18 cellular contexts compared by ENCODE assay signal in the genomic region with DNA sequence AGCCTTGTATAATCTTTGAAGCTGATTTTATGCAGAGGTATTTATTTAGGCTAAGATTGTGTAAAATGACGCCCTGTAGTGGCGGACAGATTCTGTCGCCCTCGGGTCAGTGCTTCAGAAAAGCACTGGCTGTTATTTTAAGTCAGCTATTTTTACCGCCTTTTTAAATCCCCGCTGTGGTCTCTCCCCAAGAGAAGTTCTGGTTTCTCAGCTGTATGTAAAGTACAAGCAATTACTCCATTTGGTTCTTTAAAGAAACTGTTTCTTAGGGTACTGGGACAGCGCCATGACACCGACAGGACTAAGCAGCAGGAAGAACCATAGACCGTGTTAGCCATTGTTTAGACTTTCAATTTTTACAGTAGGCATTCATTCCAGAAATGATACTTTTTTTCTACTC.
DNase-seq lines count a peak whose midpoint lies in the region; ATAC-seq, FAIRE-seq and TF ChIP-seq lines count a peak whose summit lies in the region.
"Had no signal": no experiment of that assay in that cellular context is flagged by ENCODE, and none has a peak within 500 bp of the region (broad histone marks: within the 10 kb centered on the region; RNA-seq: fewer than 3 reads in every experiment).

No MANE protein-coding gene starts in this region.

- no peaks in the 10 kb centered on the region for H3K79me2 ChIP-seq in HepG2 (ENCODE audit: insufficient read depth, low read length)

- no peak overlapping the region for H2AFZ ChIP-seq in HepG2 (ENCODE audit: low read length)

- no TSS peak for BruUV-seq in HepG2 (replicated peaks; lab: Mats Ljungman, UMichigan)

- H3K36me3 ChIP-seq in heart left ventricle (peaks cover 0 to 99% (median 86%) of the 10 kb centered on the region in 9 donors), HepG2 (replicated peaks in 1 of 2; ENCODE audit: control insufficient read depth in 1 of 2, insufficient read depth in 2 of 2, low read length in 2 of 2) (peaks cover 16 to 90% of the 10 kb centered on the region in 2 experiments)

- H3K4me3 ChIP-seq in heart left ventricle (no peak overlapping the region), HepG2 (replicated peaks in 1 of 3; ENCODE audit: insufficient read depth in 1 of 3, low read depth in 2 of 3, low read length in 3 of 3) (no peak overlapping the region)
- H3K4me3 ChIP-seq: MG63, Peyer's patch had no signal

- H3K4me1 ChIP-seq in heart left ventricle (peaks cover 0 to 16% (median 3%) of the 10 kb centered on the region in 12 donors), HepG2 (ENCODE audit: insufficient read depth, low read length) (peaks cover 8% of the 10 kb centered on the region)
- H3K4me1 ChIP-seq: Peyer's patch had no signal

- POLR2A ChIA-PET in HepG2 (lab: Yijun Ruan, JAX), result no interaction called here

- ATAC-seq in Right ventricle myocardium superior (ENCODE audit: poor library complexity), result peak; percentile 46
- ATAC-seq in heart left ventricle, result peak in 3 of 4 donors; percentile 26 to 41 (median 39)
- ATAC-seq in HepG2, result no peak

- CTCF ChIA-PET in HepG2 (lab: Yijun Ruan, JAX; ENCODE audit: low intra/inter-chr PET ratio, low total read pairs), result no interaction called here

- TF ChIP-seq CTCF in heart left ventricle (IDR thresholded peaks at IDR 0.05) (no peak), HepG2 (CRISPR knock-in tag; IDR thresholded peaks at IDR 0.05) (no peak)

- intact Hi-C loops in Right ventricle myocardium superior (cut with DNase I), result no loop called here
- intact Hi-C loops in cardiac septum (cut with DNase I), result no loop called here
- intact Hi-C loops in heart left ventricle (cut with DNase I), result no loop called here
- intact Hi-C loops in HepG2 (cut with micrococcal nuclease; ENCODE audit: unreplicated experiment), result loop anchor here (10.0 kb wide), 1 partner anchor 51 kb away; no protein-coding TSS in a partner anchor

- FAIRE-seq in HepG2 (lab: Jason Lieb, UNC), result no peak
- FAIRE-seq: H1 had no signal

- TF ChIP-seq EP300 in HepG2 (IDR thresholded peaks at IDR 0.05; ENCODE audit: low read depth in 2 of 2, low read length in 2 of 2) (no peak), HepG2 (CRISPR knock-in tag; IDR thresholded peaks at IDR 0.05; ENCODE audit: borderline replicate concordance) (no peak)

- no peak overlapping the region for H3K4me2 ChIP-seq in HepG2 (ENCODE audit: low read depth, low read length)
- H3K4me2 ChIP-seq: KMS-11 had no signal

- no peak overlapping the region for H3K9ac ChIP-seq in HepG2 (ENCODE audit: insufficient read depth, low read depth, low read length)
- H3K9ac ChIP-seq: KMS-11 had no signal

- no peak for TF ChIP-seq RAD21 in HepG2 (CRISPR knock-in tag; IDR thresholded peaks at IDR 0.05)

- WGBS in heart left ventricle, 4 donors, result 51 to 63% (median 57%) methylated on average over 9 of the region's 9 CpGs
- WGBS in HepG2 (ENCODE audit: low lambda C conversion rate), result 98% methylated on average over 9 of the region's 9 CpGs

- TF ChIP-seq POLR2A in heart left ventricle (IDR thresholded peaks at IDR 0.05), result no peak
- TF ChIP-seq POLR2A in HepG2 (IDR thresholded peaks at IDR 0.05; ENCODE audit: insufficient read depth in 1 of 2, low read depth in 2 of 2, low read length in 2 of 2), result no peak

- H3K27me3 ChIP-seq in heart left ventricle (no peaks in the 10 kb centered on the region), HepG2 (ENCODE audit: control insufficient read depth in 1 of 2, insufficient read depth in 2 of 2, low read length in 2 of 2) (no peaks in the 10 kb centered on the region)
- H3K27me3 ChIP-seq: MG63, Peyer's patch had no signal

- in situ Hi-C loops in HepG2 (cut with HindIII; ENCODE audit: extremely low pct_ligation_motif_present, low pct_unique_long_range_greater_than_20kb), result no loop called here

- DNase-seq in Right ventricle myocardium superior (no peak), cardiac septum (ENCODE audit: low spot score) (no peak), MV-4-11 (lab: John Stamatoyannopoulos, UW) (peak; percentile 81), heart left ventricle (no peak), HT-29 (ENCODE audit: low spot score) (no peak), HepG2 (ENCODE audit: low spot score) (no peak), NCI-H1105 treated with DMSO at 0.1 percent for 48 hours (lab: John Stamatoyannopoulos, UW) (no peak), amniotic stem cell (lab: John Stamatoyannopoulos, UW) (no peak)
- DNase-seq: DMS53, HFFc6, MG63, NCI-H187 treated with DMSO at 0.1 percent for 48 hours, NCI-H82, Peyer's patch, SHP77 treated with DMSO at 0.1 percent for 48 hours, T-helper 2 cell had no signal

- H4K20me1 ChIP-seq in HepG2 (ENCODE audit: insufficient read depth, low read length), result no peaks in the 10 kb centered on the region

- H3K9me3 ChIP-seq in heart left ventricle (no peaks in the 10 kb centered on the region), HepG2 (ENCODE audit: low read length) (no peaks in the 10 kb centered on the region)
- H3K9me3 ChIP-seq: MG63, Peyer's patch had no signal

- H3K27ac ChIP-seq in heart left ventricle (peak overlapping the region in 5 of 12 donors; percentile 15 to 54 (median 19)), HepG2 (ENCODE audit: extremely low read length, insufficient read depth, low read length) (no peak overlapping the region)
- H3K27ac ChIP-seq: KMS-11, Peyer's patch had no signal

TF ChIP-seq in HepG2, 621 proteins besides CTCF, POLR2A, EP300 and RAD21:
- no peak for TF ChIP-seq ZNF780A (CRISPR knock-in tag; IDR thresholded peaks at IDR 0.05)
- TF ChIP-seq YEATS4 (CRISPR knock-in tag; IDR thresholded peaks at IDR 0.05; ENCODE audit: borderline replicate concordance), result no peak
- TF ChIP-seq, protein P1, sequence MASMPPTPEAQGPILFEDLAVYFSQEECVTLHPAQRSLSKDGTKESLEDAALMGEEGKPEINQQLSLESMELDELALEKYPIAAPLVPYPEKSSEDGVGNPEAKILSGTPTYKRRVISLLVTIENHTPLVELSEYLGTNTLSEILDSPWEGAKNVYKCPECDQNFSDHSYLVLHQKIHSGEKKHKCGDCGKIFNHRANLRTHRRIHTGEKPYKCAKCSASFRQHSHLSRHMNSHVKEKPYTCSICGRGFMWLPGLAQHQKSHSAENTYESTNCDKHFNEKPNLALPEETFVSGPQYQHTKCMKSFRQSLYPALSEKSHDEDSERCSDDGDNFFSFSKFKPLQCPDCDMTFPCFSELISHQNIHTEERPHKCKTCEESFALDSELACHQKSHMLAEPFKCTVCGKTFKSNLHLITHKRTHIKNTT (CRISPR knock-in tag; IDR thresholded peaks at IDR 0.05), result no peak
- TF ChIP-seq CBX1 (IDR thresholded peaks at IDR 0.05; ENCODE audit: low read depth), result no peak
- no peak for TF ChIP-seq KMT2A (CRISPR knock-in tag; IDR thresholded peaks at IDR 0.05)
- no peak for TF ChIP-seq RCOR2 (CRISPR knock-in tag; IDR thresholded peaks at IDR 0.05)
- no peak for TF ChIP-seq TBP (CRISPR knock-in tag; IDR thresholded peaks at IDR 0.05)
